Comparison of ENCODE assay signal across 8 cellular contexts in the genomic region with DNA sequence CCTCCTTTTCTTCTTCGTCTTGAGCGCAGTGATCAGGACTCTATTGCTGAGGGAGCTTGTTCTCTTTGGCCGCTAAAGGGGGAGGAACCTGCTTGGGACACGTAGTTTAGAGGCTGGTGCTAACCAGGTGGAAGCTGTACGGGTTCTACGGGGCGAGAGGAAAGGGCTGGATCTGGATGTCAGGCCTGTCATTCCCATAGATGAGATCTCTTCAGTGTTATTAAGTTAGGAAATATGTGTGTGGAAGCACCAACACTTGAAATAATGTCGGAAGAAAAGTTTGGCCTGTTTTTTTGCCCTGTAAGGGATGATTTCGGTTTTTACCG. TPM values are rescaled to one million over a fixed set of nuclear protein-coding genes. Genes with fewer than 3 reads are reported as not detected.
DNase-seq lines count a peak whose midpoint lies in the region; ATAC-seq and TF ChIP-seq lines count a peak whose summit lies in the region.

No MANE protein-coding gene starts in this region.

- H3K9me3 Mint-ChIP-seq in IgD-negative memory B cell, result no peaks in the 10 kb centered on the region
- H3K9me3 Mint-ChIP-seq in nephron, result no peaks in the 10 kb centered on the region

- intact Hi-C loops in posterior vena cava (cut with DNase I), result no loop called here

- DNase-seq in activated CD4-positive, alpha-beta T cell treated with anti-CD3 and anti-CD28 coated beads for 48 hours, result peak; percentile 47
- no peak for DNase-seq in activated CD4-positive, alpha-beta T cell treated with anti-CD3 and anti-CD28 coated beads for 1 hour
- peak; percentile 18 for DNase-seq in activated CD4-positive, alpha-beta T cell treated with anti-CD3 and anti-CD28 coated beads, Interleukin-2, amount 50 U/mL, for 1 hour
- DNase-seq in fibroblast of peridontal ligament (ENCODE audit: extremely low read depth) (peak; percentile 15), posterior vena cava (ENCODE audit: low spot score) (no peak)

- ATAC-seq in GM21825 (IDR thresholded peaks at IDR 0.05; ENCODE audit: unreplicated experiment), result peak; percentile 57

- H3K4me1 Mint-ChIP-seq in IgD-negative memory B cell (peaks cover 40 to 58% (median 53%) of the 10 kb centered on the region in 3 donors), nephron (peaks cover 51% of the 10 kb centered on the region)

- H3K36me3 Mint-ChIP-seq in IgD-negative memory B cell (peaks cover 4% of the 10 kb centered on the region), nephron (ENCODE audit: low read depth) (peaks cover 27% of the 10 kb centered on the region)

- TF ChIP-seq CTCF in nephron (IDR thresholded peaks at IDR 0.05; ENCODE audit: unreplicated experiment in 3 of 3), result no peak

- H3K4me3 Mint-ChIP-seq in IgD-negative memory B cell (peak overlapping the region; percentile 96 to 98 (median 98)), nephron (peak overlapping the region; percentile 97 to 99 (median 98))

- no peaks in the 10 kb centered on the region for H3K27me3 Mint-ChIP-seq in IgD-negative memory B cell
- no peaks in the 10 kb centered on the region for H3K27me3 Mint-ChIP-seq in nephron (ENCODE audit: low read depth)

- H3K27ac Mint-ChIP-seq in IgD-negative memory B cell (peak overlapping the region; percentile 84 to 94 (median 91)), nephron (peak overlapping the region; percentile 97 to 100 (median 100))

RNA-seq across cellular contexts. Expression of a gene that starts 0.6 kb away (rescaled TPM):
- polyA plus RNA-seq in IgD-negative memory B cell, result 163 TPM
- total RNA-seq in posterior vena cava, result 10 to 100 TPM; 87.5 to 95.3 TPM

RNA-seq across cellular contexts. Expression of a gene that starts 32.0 kb away (rescaled TPM):
- 35.7 TPM for polyA plus RNA-seq in IgD-negative memory B cell
- 10 to 100 TPM; 31.6 to 37.7 TPM for total RNA-seq in posterior vena cava

RNA-seq across cellular contexts. Expression of a gene that starts 32.6 kb away (rescaled TPM):
- polyA plus RNA-seq in IgD-negative memory B cell, result 10.3 TPM
- total RNA-seq in posterior vena cava, result 1 to 10 TPM; 4.8 to 5.9 TPM

RNA-seq across cellular contexts. Expression of a gene that starts 37.5 kb away (rescaled TPM):
- not detected for polyA plus RNA-seq in IgD-negative memory B cell
- under 1 TPM; 0.32 to 0.48 TPM for total RNA-seq in posterior vena cava

Comparison
In these comparisons a context has a peak if more than half of its experiments do, and no peak if none do; other contexts are left out.
1. DNase-seq: peak in activated CD4-positive, alpha-beta T cell treated with anti-CD3 and anti-CD28 coated beads for 48 hours (single experiment), activated CD4-positive, alpha-beta T cell treated with anti-CD3 and anti-CD28 coated beads, Interleukin-2, amount 50 U/mL, for 1 hour (single experiment) and fibroblast of peridontal ligament (single experiment); none in activated CD4-positive, alpha-beta T cell treated with anti-CD3 and anti-CD28 coated beads for 1 hour (single experiment) and posterior vena cava (single experiment).